Comparison of ENCODE assay signal across 1 cellular context in genomic region chr6:31652925-31653724, GRCh38.
TF ChIP-seq lines count a peak whose summit lies in the region.

No MANE protein-coding gene starts in this region.

TF ChIP-seq in K562, 482 proteins besides CTCF, POLR2A, EP300 and RAD21 (continues in another document):
- TF ChIP-seq ARID4B (CRISPR knock-in tag; IDR thresholded peaks at IDR 0.05): no peak
- peak; percentile 66 for TF ChIP-seq POLR2G (IDR thresholded peaks at IDR 0.05; ENCODE audit: low read depth, low read length)
- peak; percentile 56; the same call in 1 of the 2 replicates for TF ChIP-seq PHB (CRISPR knock-in tag; IDR thresholded peaks at IDR 0.05)
- no peak for TF ChIP-seq SAFB2 (IDR thresholded peaks at IDR 0.05; ENCODE audit: borderline replicate concordance, low read depth, low read length, severe bottlenecking)
- TF ChIP-seq SIN3A (IDR thresholded peaks at IDR 0.05; ENCODE audit: borderline replicate concordance in 2 of 2, control insufficient read depth in 1 of 2, low read depth in 2 of 2, low read length in 2 of 2): peak; percentile 1 to 79; a peak in 1 of 4 replicates
- TF ChIP-seq, protein P1, sequence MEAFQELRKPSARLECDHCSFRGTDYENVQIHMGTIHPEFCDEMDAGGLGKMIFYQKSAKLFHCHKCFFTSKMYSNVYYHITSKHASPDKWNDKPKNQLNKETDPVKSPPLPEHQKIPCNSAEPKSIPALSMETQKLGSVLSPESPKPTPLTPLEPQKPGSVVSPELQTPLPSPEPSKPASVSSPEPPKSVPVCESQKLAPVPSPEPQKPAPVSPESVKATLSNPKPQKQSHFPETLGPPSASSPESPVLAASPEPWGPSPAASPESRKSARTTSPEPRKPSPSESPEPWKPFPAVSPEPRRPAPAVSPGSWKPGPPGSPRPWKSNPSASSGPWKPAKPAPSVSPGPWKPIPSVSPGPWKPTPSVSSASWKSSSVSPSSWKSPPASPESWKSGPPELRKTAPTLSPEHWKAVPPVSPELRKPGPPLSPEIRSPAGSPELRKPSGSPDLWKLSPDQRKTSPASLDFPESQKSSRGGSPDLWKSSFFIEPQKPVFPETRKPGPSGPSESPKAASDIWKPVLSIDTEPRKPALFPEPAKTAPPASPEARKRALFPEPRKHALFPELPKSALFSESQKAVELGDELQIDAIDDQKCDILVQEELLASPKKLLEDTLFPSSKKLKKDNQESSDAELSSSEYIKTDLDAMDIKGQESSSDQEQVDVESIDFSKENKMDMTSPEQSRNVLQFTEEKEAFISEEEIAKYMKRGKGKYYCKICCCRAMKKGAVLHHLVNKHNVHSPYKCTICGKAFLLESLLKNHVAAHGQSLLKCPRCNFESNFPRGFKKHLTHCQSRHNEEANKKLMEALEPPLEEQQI (IDR thresholded peaks at IDR 0.05): no peak
- TF ChIP-seq THRAP3 (IDR thresholded peaks at IDR 0.05; ENCODE audit: borderline replicate concordance): no peak
- TF ChIP-seq, protein P2, sequence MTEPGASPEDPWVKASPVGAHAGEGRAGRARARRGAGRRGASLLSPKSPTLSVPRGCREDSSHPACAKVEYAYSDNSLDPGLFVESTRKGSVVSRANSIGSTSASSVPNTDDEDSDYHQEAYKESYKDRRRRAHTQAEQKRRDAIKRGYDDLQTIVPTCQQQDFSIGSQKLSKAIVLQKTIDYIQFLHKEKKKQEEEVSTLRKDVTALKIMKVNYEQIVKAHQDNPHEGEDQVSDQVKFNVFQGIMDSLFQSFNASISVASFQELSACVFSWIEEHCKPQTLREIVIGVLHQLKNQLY (CRISPR knock-in tag; conservative IDR thresholded peaks at IDR 0.05): no peak
- TF ChIP-seq PRMT5 (CRISPR knock-in tag; IDR thresholded peaks at IDR 0.05): no peak
- 0 out of 2 replicates have a peak, but pooled peaks have one; percentile 6 for TF ChIP-seq TAL1 (IDR thresholded peaks at IDR 0.05)
- no peak for TF ChIP-seq SMAD2 (IDR thresholded peaks at IDR 0.05; ENCODE audit: low read depth, low read length)
- no peak for TF ChIP-seq HNRNPH1 (optimal IDR thresholded peaks at IDR 0.05; ENCODE audit: low read depth, low read length)
- no peak for TF ChIP-seq SNIP1 (IDR thresholded peaks at IDR 0.05; ENCODE audit: low read depth)
- peak; percentile 100 for TF ChIP-seq EGR1 (conservative IDR thresholded peaks at IDR 0.05)
- no peak for TF ChIP-seq SRSF3 (IDR thresholded peaks at IDR 0.05; ENCODE audit: insufficient read depth, low read length)
- TF ChIP-seq, protein P3, sequence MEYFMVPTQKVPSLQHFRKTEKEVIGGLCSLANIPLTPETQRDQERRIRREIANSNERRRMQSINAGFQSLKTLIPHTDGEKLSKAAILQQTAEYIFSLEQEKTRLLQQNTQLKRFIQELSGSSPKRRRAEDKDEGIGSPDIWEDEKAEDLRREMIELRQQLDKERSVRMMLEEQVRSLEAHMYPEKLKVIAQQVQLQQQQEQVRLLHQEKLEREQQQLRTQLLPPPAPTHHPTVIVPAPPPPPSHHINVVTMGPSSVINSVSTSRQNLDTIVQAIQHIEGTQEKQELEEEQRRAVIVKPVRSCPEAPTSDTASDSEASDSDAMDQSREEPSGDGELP (CRISPR knock-in tag; IDR thresholded peaks at IDR 0.05; ENCODE audit: borderline replicate concordance): no peak
- peak; percentile 81 for TF ChIP-seq SAP30 (IDR thresholded peaks at IDR 0.05; ENCODE audit: borderline replicate concordance, insufficient read depth, low read depth, low read length, poor library complexity, severe bottlenecking)
- TF ChIP-seq, protein P4, sequence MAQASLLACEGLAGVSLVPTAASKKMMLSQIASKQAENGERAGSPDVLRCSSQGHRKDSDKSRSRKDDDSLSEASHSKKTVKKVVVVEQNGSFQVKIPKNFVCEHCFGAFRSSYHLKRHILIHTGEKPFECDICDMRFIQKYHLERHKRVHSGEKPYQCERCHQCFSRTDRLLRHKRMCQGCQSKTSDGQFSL (CRISPR knock-in tag; IDR thresholded peaks at IDR 0.05): no peak
- TF ChIP-seq, protein P4 (tag; IDR thresholded peaks at IDR 0.05): no peak; a peak in 1 of 4 replicates
- no peak for TF ChIP-seq CREB1 (IDR thresholded peaks at IDR 0.05)
- no peak for TF ChIP-seq CREB1 (CRISPR knock-in tag; IDR thresholded peaks at IDR 0.05)
- no peak for TF ChIP-seq ATF7 (IDR thresholded peaks at IDR 0.05)
- TF ChIP-seq ZNF318 (IDR thresholded peaks at IDR 0.05; ENCODE audit: borderline replicate concordance in 1 of 2, low read depth in 1 of 2): peak in 1 of 2 experiments; percentile 68; a peak in 2 of 4 replicates
- TF ChIP-seq ZNF212 (CRISPR knock-in tag; IDR thresholded peaks at IDR 0.05): no peak
- TF ChIP-seq SMC3 (conservative IDR thresholded peaks at IDR 0.05; ENCODE audit: insufficient read depth, low read depth, low read length): no peak; the same call in 1 of the 2 replicates
- TF ChIP-seq ZNF644 (tag; IDR thresholded peaks at IDR 0.05; ENCODE audit: low read depth): peak; percentile 96
- peak; percentile 16; the same call in 1 of the 2 replicates for TF ChIP-seq ZNF175 (CRISPR knock-in tag; IDR thresholded peaks at IDR 0.05; ENCODE audit: low read depth)
- TF ChIP-seq GTF2A2 (tag; IDR thresholded peaks at IDR 0.05): peak; percentile 78
- TF ChIP-seq, protein P5, sequence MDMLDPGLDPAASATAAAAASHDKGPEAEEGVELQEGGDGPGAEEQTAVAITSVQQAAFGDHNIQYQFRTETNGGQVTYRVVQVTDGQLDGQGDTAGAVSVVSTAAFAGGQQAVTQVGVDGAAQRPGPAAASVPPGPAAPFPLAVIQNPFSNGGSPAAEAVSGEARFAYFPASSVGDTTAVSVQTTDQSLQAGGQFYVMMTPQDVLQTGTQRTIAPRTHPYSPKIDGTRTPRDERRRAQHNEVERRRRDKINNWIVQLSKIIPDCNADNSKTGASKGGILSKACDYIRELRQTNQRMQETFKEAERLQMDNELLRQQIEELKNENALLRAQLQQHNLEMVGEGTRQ (CRISPR knock-in tag; IDR thresholded peaks at IDR 0.05): no peak
- peak; percentile 70 for TF ChIP-seq ZEB2 (IDR thresholded peaks at IDR 0.05)
- TF ChIP-seq PTBP1 (IDR thresholded peaks at IDR 0.05; ENCODE audit: low read depth, low read length): no peak
- peak; percentile 92 for TF ChIP-seq SMAD1 (IDR thresholded peaks at IDR 0.05; ENCODE audit: low read depth, low read length, partially characterized antibody)
- no peak for TF ChIP-seq NCOA2 (IDR thresholded peaks at IDR 0.05; ENCODE audit: partially characterized antibody in 2 of 2)
- TF ChIP-seq MBD1 (CRISPR knock-in tag; IDR thresholded peaks at IDR 0.05): 0 out of 2 replicates have a peak, but pooled peaks have one; percentile 71
- TF ChIP-seq ZNF134 (CRISPR knock-in tag; conservative IDR thresholded peaks at IDR 0.05): no peak
- peak; percentile 6 to 43; a peak in 1 of 4 replicates for TF ChIP-seq TBL1XR1 (IDR thresholded peaks at IDR 0.05; ENCODE audit: low read length in 2 of 2)
- peak; percentile 76; the same call in 1 of the 2 replicates for TF ChIP-seq SMARCA5 (IDR thresholded peaks at IDR 0.05)
- TF ChIP-seq ZFPM2 (CRISPR knock-in tag; IDR thresholded peaks at IDR 0.05): no peak
